In genomic region chrX:47560831-47561652, GRCh38 we compare ENCODE assay signal across 1 cellular context.
A peak's percentile ranks its signal among the peaks of the same experiment; 100 is the strongest.
TF ChIP-seq lines count a peak whose summit lies in the region.

TSS of gene ARAF (plus strand) at chrX:47561205. CDS start at chrX:47562968, 1,763 bp downstream.

TF ChIP-seq in K562, 482 proteins besides CTCF, POLR2A, EP300 and RAD21 (continued from another document and continues in another):
- TF ChIP-seq PBX2 (CRISPR knock-in tag; IDR thresholded peaks at IDR 0.05; ENCODE audit: low read depth) (peak; percentile 89), PBX2 (tag; conservative IDR thresholded peaks at IDR 0.05; ENCODE audit: low read depth) (peak; percentile 99), ZSCAN29 (IDR thresholded peaks at IDR 0.05) (no peak), CREM (IDR thresholded peaks at IDR 0.05; ENCODE audit: low read depth) (peak; percentile 80), ZNF75A (CRISPR knock-in tag; IDR thresholded peaks at IDR 0.05) (no peak), TARDBP (IDR thresholded peaks at IDR 0.05) (no peak), CREB3 (tag; conservative IDR thresholded peaks at IDR 0.05; ENCODE audit: low read depth) (no peak), USF1 (CRISPR knock-in tag; IDR thresholded peaks at IDR 0.05) (no peak), POU5F1 (IDR thresholded peaks at IDR 0.05; ENCODE audit: borderline replicate concordance, low read depth, low read length, partially characterized antibody) (no peak), SRSF7 (optimal IDR thresholded peaks at IDR 0.05; ENCODE audit: low read depth, low read length) (no peak), TRIM24 (IDR thresholded peaks at IDR 0.05) (no peak), NONO (IDR thresholded peaks at IDR 0.05; ENCODE audit: low read depth in 2 of 2, low read length in 1 of 2) (peak in 1 of 2 experiments; percentile 98; a peak in 3 of 4 replicates), ZNF407 (IDR thresholded peaks at IDR 0.05; ENCODE audit: low read depth) (no peak), STAG1 (CRISPR knock-in tag; IDR thresholded peaks at IDR 0.05; ENCODE audit: borderline replicate concordance) (no peak), SREBF1 (IDR thresholded peaks at IDR 0.05; ENCODE audit: borderline replicate concordance, low read depth, low read length) (peak; percentile 77; the same call in 1 of the 2 replicates), MED1 (CRISPR knock-in tag; IDR thresholded peaks at IDR 0.05; ENCODE audit: borderline replicate concordance) (no peak), MXI1 (IDR thresholded peaks at IDR 0.05; ENCODE audit: low read depth, low read length) (no peak), ELF4 (CRISPR knock-in tag; IDR thresholded peaks at IDR 0.05) (no peak), ZNF318 (IDR thresholded peaks at IDR 0.05; ENCODE audit: borderline replicate concordance in 1 of 2, low read depth in 1 of 2) (no peak), GTF2B (IDR thresholded peaks at IDR 0.05; ENCODE audit: extremely low read depth, insufficient read length) (no peak), ZNF583 (CRISPR knock-in tag; IDR thresholded peaks at IDR 0.05) (no peak), ETV6 (IDR thresholded peaks at IDR 0.05; ENCODE audit: borderline replicate concordance in 1 of 2, low read depth in 2 of 2, low read length in 1 of 2) (no peak), ETV6 (CRISPR knock-in tag; IDR thresholded peaks at IDR 0.05; ENCODE audit: borderline replicate concordance) (no peak), HDAC2 (IDR thresholded peaks at IDR 0.05) (no peak), ZNF79 (CRISPR knock-in tag; IDR thresholded peaks at IDR 0.05; ENCODE audit: low read depth) (no peak), FIP1L1 (IDR thresholded peaks at IDR 0.05; ENCODE audit: low read depth, low read length, poor library complexity, severe bottlenecking) (peak; percentile 64), ZBTB49 (CRISPR knock-in tag; IDR thresholded peaks at IDR 0.05; ENCODE audit: borderline replicate concordance) (no peak), ZNF121 (CRISPR knock-in tag; conservative IDR thresholded peaks at IDR 0.05) (no peak), ZNF354B (CRISPR knock-in tag; IDR thresholded peaks at IDR 0.05) (no peak), IRF9 (tag; IDR thresholded peaks at IDR 0.05) (no peak), RFX1 (IDR thresholded peaks at IDR 0.05) (no peak)
